Comparison of ENCODE assay signal across 13 cellular contexts in the genomic region with DNA sequence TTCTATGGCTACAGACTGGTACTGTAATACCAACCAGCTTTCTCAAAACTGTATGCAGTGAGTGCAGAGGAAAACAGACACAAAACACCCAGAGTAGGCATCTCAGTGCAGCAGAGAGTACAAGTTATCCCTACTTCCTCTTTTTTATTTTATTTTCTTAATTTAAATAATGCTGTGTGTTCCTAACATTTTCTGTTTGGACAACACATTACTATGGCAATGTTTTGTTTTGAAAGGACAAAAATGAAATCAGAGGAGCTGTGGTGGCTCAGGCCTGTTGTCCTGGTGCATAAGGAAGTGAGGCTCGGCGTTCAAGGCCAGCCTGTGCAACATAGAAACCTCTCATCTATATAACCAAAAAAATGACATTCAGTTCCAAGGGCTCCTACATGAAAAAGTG. TPM values are rescaled to one million over a fixed set of nuclear protein-coding genes. Genes with fewer than 3 reads are reported as not detected.
DNase-seq lines count a peak whose midpoint lies in the region; ATAC-seq and TF ChIP-seq lines count a peak whose summit lies in the region.
"Had no signal": no experiment of that assay in that cellular context is flagged by ENCODE, and none has a peak within 500 bp of the region (broad histone marks: within the 10 kb centered on the region; RNA-seq: fewer than 3 reads in every experiment).

No MANE protein-coding gene starts in this region.

- no peaks in the 10 kb centered on the region for H3K79me2 ChIP-seq in Karpas-422 (ENCODE audit: low read length)

- DNase-seq in Karpas-422 (peak; percentile 49), EL (no peak), left colon (no peak)
- no peak for DNase-seq in activated T-helper 2 cell treated with anti-CD3 and anti-CD28 coated beads, Interferon-gamma antibody, Interleukin-2, Interleukin-4, amounts not matched to agents 10 μg/mL and 5 μg/mL and 100 μg/mL, durations not matched to agents 14 hours and 24 hours and 36 hours (ENCODE audit: low spot score)
- DNase-seq: NCI-H2029 treated with DMSO at 0.1 percent for 48 hours had no signal

- no peak overlapping the region for H2AFZ ChIP-seq in Karpas-422 (ENCODE audit: low read length)

- ATAC-seq in GM18907 (IDR thresholded peaks at IDR 0.05; ENCODE audit: unreplicated experiment) (no peak), left colon (no peak)
- ATAC-seq: esophagus mucosa had no signal

- peaks cover 0 to 96% (median 4%) of the 10 kb centered on the region in 11 experiments; a peak in 9 of 22 replicates for H4K20me1 ChIP-seq in BLaER1 treated with 17β-estradiol and CSF1 and Interleukin-3, amounts not matched to agents 10 nM and 100 nM
- H4K20me1 ChIP-seq in Karpas-422 (ENCODE audit: insufficient read depth, low read depth, low read length): peaks cover 15% of the 10 kb centered on the region; the same call in 1 of the 2 replicates

- no peak for TF ChIP-seq CTCF in neutrophil (IDR thresholded peaks at IDR 0.05)

- H3K27ac ChIP-seq in BLaER1 treated with 17β-estradiol and CSF1 and Interleukin-3, amounts not matched to agents 10 nM and 100 nM: peak overlapping the region in 9 of 11 experiments; percentile 45 to 94 (median 87); a peak in 17 of 22 replicates
- H3K27ac ChIP-seq in Karpas-422 (ENCODE audit: low read length) (no peak overlapping the region), cingulate gyrus (ENCODE audit: low read depth, low read length) (peak overlapping the region; percentile 31), neutrophil (peak overlapping the region; percentile 95)
- H3K27ac ChIP-seq: C4-2B, SJSA1 had no signal

- H3K9me3 ChIP-seq in BLaER1 treated with 17β-estradiol and CSF1 and Interleukin-3, amounts not matched to agents 10 nM and 100 nM (replicated peaks in 1 of 11): no peaks in the 10 kb centered on the region
- H3K9me3 ChIP-seq in Karpas-422 (ENCODE audit: low read length) (peaks cover 3% of the 10 kb centered on the region; the same call in 1 of the 2 replicates), neutrophil (no peaks in the 10 kb centered on the region)
- H3K9me3 ChIP-seq: SJSA1 had no signal

- H3K4me2 ChIP-seq in BLaER1 treated with 17β-estradiol and CSF1 and Interleukin-3, amounts not matched to agents 10 nM and 100 nM: peak overlapping the region; percentile 0 to 90 (median 29); a peak in 15 of 22 replicates
- peak overlapping the region; percentile 18 for H3K4me2 ChIP-seq in Karpas-422 (ENCODE audit: low read depth, low read length, poor library complexity, severe bottlenecking)

- no peaks in the 10 kb centered on the region for H3K27me3 ChIP-seq in BLaER1 treated with 17β-estradiol and CSF1 and Interleukin-3, amounts not matched to agents 10 nM and 100 nM
- H3K27me3 ChIP-seq in Karpas-422 (ENCODE audit: low read length) (no peaks in the 10 kb centered on the region), neutrophil (no peaks in the 10 kb centered on the region)
- H3K27me3 ChIP-seq: SJSA1 had no signal

- no peaks in the 10 kb centered on the region for H3K9me3 Mint-ChIP-seq in activated T-helper 2 cell treated with anti-CD3 and anti-CD28 coated beads, Interferon-gamma antibody, Interleukin-2, Interleukin-4, amounts not matched to agents 10 μg/mL and 5 μg/mL and 100 μg/mL, durations not matched to agents 14 hours and 24 hours and 36 hours

- H3K4me1 ChIP-seq in BLaER1 treated with 17β-estradiol and CSF1 and Interleukin-3, amounts not matched to agents 10 nM and 100 nM: peaks cover 36 to 62% (median 48%) of the 10 kb centered on the region in 10 experiments
- H3K4me1 ChIP-seq in Karpas-422 (ENCODE audit: low read length) (peaks cover 51% of the 10 kb centered on the region), neutrophil (ENCODE audit: control insufficient read depth in 1 of 2, insufficient read depth in 1 of 2, low read depth in 1 of 2, low read length in 1 of 2) (peaks cover 52 to 54% of the 10 kb centered on the region in 2 experiments)

- H3K36me3 Mint-ChIP-seq in activated T-helper 2 cell treated with anti-CD3 and anti-CD28 coated beads, Interferon-gamma antibody, Interleukin-2, Interleukin-4, amounts not matched to agents 10 μg/mL and 5 μg/mL and 100 μg/mL, durations not matched to agents 14 hours and 24 hours and 36 hours (ENCODE audit: low read depth): no peaks in the 10 kb centered on the region

- H3K4me3 ChIP-seq in BLaER1 treated with 17β-estradiol and CSF1 and Interleukin-3, amounts not matched to agents 10 nM and 100 nM: no peak overlapping the region
- H3K4me3 ChIP-seq in Karpas-422 (ENCODE audit: low read length) (no peak overlapping the region), neutrophil (ENCODE audit: low read depth in 1 of 2, low read length in 1 of 2) (peak overlapping the region in 1 of 2 experiments; percentile 10)
- H3K4me3 ChIP-seq: lung, SJSA1 had no signal

- peak overlapping the region in 4 of 11 experiments; percentile 67 to 78 (median 71); a peak in 8 of 22 replicates for H3K9ac ChIP-seq in BLaER1 treated with 17β-estradiol and CSF1 and Interleukin-3, amounts not matched to agents 10 nM and 100 nM
- no peak overlapping the region for H3K9ac ChIP-seq in Karpas-422 (ENCODE audit: low read length)

- H3K27me3 Mint-ChIP-seq in activated T-helper 2 cell treated with anti-CD3 and anti-CD28 coated beads, Interferon-gamma antibody, Interleukin-2, Interleukin-4, amounts not matched to agents 10 μg/mL and 5 μg/mL and 100 μg/mL, durations not matched to agents 14 hours and 24 hours and 36 hours (ENCODE audit: low read depth): no peaks in the 10 kb centered on the region

- H3K36me3 ChIP-seq in BLaER1 treated with 17β-estradiol and CSF1 and Interleukin-3, amounts not matched to agents 10 nM and 100 nM: peaks cover 0 to 29% (median 5%) of the 10 kb centered on the region in 11 experiments; a peak in 9 of 22 replicates
- H3K36me3 ChIP-seq in Karpas-422 (ENCODE audit: insufficient read depth, low read length) (no peaks in the 10 kb centered on the region), neutrophil (no peaks in the 10 kb centered on the region)

- intact Hi-C loops in activated T-helper 2 cell treated with anti-CD3 and anti-CD28 coated beads, Interferon-gamma antibody, Interleukin-2, Interleukin-4, amounts not matched to agents 10 μg/mL and 5 μg/mL and 100 μg/mL, durations not matched to agents 14 hours and 24 hours and 36 hours (cut with micrococcal nuclease): no loop called here
- intact Hi-C loops in left colon (cut with DNase I, micrococcal nuclease): loop anchor here (5.0 to 10.0 kb wide), 2 partner anchors 57 to 135 kb away; no protein-coding TSS in a partner anchor

- H3K4me3 Mint-ChIP-seq in activated T-helper 2 cell treated with anti-CD3 and anti-CD28 coated beads, Interferon-gamma antibody, Interleukin-2, Interleukin-4, amounts not matched to agents 10 μg/mL and 5 μg/mL and 100 μg/mL, durations not matched to agents 14 hours and 24 hours and 36 hours (ENCODE audit: low read depth): no peak overlapping the region

- H3K4me1 Mint-ChIP-seq in activated T-helper 2 cell treated with anti-CD3 and anti-CD28 coated beads, Interferon-gamma antibody, Interleukin-2, Interleukin-4, amounts not matched to agents 10 μg/mL and 5 μg/mL and 100 μg/mL, durations not matched to agents 14 hours and 24 hours and 36 hours (ENCODE audit: low read depth): peaks cover 27% of the 10 kb centered on the region

- H3K9me2 ChIP-seq in Karpas-422 (replicated peaks; ENCODE audit: insufficient read depth, low read length): no peaks in the 10 kb centered on the region

- no peak overlapping the region for H3K27ac Mint-ChIP-seq in activated T-helper 2 cell treated with anti-CD3 and anti-CD28 coated beads, Interferon-gamma antibody, Interleukin-2, Interleukin-4, amounts not matched to agents 10 μg/mL and 5 μg/mL and 100 μg/mL, durations not matched to agents 14 hours and 24 hours and 36 hours

RNA-seq across cellular contexts. Expression of a gene that starts 33.7 kb away (rescaled TPM):
- 0.97 and 2.5 TPM in 2 replicates for total RNA-seq in Karpas-422 (2014; rRNA removed; shearing (Covaris generic); ENCODE audit: low replicate concordance)
- total RNA-seq in activated T-helper 2 cell treated with anti-CD3 and anti-CD28 coated beads, Interferon-gamma antibody, Interleukin-2, Interleukin-4, amounts not matched to agents 10 μg/mL and 5 μg/mL and 100 μg/mL, durations not matched to agents 14 hours and 24 hours and 36 hours: 52.1 and 55.6 TPM in 2 replicates
- 1 to 10 TPM; 1.3 to 5.1 TPM for total RNA-seq in left colon
